Comparison of ENCODE assay signal across 1 cellular context in the genomic region with DNA sequence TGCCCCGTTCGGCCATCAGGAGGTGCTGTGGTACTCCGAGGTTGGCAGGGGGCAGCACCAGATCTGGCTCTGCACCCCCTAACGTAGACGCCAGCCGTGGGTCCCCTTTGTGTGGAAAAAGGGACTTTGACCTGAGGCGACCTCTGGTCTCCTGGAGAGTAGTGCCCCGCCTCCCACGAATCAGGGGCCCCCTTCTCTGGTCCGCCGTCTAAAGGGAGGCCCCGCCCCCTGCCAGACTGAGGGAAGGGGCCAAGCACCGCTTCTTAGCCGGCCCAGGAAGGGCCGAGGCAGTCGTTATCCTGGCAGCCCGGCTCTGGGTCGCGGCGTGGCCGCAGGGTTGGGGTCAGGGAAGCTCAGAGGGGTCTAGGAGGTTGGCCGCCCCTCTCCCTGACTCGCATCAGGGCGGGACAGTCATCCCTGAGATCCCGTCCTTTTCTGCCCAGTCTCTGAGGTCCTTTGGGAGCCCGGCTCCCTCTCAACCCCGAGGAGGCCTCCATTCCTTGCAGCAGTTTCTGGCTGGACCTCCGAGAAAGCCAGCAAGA.
TF ChIP-seq lines count a peak whose summit lies in the region.

No MANE protein-coding gene starts in this region.

TF ChIP-seq in HepG2, 621 proteins besides CTCF, POLR2A, EP300 and RAD21 (continued from another document and continues in another):
- TF ChIP-seq, protein P1, sequence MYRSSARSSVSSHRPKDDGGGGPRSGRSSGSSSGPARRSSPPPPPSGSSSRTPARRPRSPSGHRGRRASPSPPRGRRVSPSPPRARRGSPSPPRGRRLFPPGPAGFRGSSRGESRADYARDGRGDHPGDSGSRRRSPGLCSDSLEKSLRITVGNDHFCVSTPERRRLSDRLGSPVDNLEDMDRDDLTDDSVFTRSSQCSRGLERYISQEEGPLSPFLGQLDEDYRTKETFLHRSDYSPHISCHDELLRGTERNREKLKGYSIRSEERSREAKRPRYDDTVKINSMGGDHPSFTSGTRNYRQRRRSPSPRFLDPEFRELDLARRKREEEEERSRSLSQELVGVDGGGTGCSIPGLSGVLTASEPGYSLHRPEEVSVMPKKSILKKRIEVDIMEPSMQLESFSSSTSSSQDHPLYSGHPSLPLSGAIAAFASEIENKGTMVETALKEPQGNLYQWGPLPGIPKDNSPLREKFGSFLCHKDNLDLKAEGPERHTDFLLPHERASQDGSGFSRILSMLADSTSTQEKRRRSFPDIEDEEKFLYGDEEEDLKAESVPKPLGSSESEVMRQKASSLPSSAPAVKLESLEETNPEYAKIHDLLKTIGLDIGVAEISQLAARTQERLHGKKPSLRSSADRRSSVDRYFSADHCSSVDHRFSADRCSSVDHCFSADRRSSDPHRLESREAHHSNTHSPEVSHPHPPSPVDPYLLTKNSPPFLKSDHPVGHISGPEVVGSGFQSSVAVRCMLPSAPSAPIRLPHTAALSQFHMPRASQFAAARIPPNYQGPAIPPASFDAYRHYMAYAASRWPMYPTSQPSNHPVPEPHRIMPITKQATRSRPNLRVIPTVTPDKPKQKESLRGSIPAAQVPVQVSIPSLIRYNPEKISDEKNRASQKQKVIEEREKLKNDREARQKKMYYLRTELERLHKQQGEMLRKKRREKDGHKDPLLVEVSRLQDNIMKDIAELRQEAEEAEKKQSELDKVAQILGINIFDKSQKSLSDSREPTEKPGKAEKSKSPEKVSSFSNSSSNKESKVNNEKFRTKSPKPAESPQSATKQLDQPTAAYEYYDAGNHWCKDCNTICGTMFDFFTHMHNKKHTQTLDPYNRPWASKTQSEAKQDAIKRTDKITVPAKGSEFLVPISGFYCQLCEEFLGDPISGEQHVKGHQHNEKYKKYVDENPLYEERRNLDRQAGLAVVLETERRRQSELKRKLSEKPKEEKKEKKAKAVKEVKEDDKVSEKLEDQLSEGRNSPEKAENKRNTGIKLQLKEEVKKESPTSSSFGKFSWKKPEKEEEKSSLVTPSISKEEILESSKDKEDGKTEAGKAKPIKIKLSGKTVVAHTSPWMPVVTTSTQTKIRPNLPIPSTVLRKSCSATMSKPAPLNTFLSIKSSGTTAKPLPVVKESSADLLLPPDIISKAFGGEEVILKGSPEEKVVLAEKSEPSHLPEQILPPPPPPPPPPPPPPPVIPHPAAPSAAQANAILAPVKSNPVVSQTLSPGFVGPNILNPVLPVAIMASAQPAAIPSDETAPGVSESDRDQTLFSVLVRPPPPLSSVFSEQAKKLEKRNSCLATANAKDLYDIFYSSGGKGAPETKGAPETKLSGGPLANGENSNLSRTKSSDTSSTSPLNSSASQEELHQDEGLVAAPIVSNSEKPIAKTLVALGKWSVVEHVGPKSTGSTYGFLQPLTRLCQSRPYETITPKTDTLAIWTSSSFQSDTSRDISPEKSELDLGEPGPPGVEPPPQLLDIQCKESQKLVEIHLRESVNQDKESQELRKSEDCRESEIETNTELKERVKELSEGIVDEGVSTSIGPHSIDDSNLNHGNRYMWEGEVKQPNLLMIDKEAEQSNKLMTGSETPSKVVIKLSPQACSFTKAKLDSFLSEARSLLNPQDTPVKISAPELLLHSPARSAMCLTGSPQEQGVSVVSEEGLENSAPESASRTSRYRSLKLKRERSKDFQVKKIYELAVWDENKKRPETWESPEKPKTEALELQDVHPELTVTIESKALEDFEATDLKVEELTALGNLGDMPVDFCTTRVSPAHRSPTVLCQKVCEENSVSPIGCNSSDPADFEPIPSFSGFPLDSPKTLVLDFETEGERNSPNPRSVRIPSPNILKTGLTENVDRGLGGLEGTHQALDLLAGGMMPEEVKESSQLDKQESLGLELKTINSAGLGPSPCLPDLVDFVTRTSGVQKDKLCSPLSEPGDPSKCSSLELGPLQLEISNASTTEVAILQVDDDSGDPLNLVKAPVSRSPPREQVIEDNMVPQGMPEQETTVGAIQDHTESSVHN (CRISPR knock-in tag; IDR thresholded peaks at IDR 0.05): no peak
- TF ChIP-seq DMAP1 (CRISPR knock-in tag; IDR thresholded peaks at IDR 0.05) (no peak), ZNF30 (CRISPR knock-in tag; IDR thresholded peaks at IDR 0.05) (no peak), YY1 (IDR thresholded peaks at IDR 0.05; ENCODE audit: insufficient read depth, insufficient replicate concordance, low read depth, low read length) (peak; percentile 26), ATF6 (CRISPR knock-in tag; conservative IDR thresholded peaks at IDR 0.05) (no peak), HNRNPLL (IDR thresholded peaks at IDR 0.05; ENCODE audit: low read depth, low read length, poor library complexity, severe bottlenecking) (peak; percentile 8), BRCA1 (CRISPR knock-in tag; IDR thresholded peaks at IDR 0.05) (no peak), ZNF616 (CRISPR knock-in tag; IDR thresholded peaks at IDR 0.05; ENCODE audit: low read depth) (no peak), KLF16 (CRISPR knock-in tag; IDR thresholded peaks at IDR 0.05) (peak in 1 of 2 experiments; percentile 11; a peak in 1 of 4 replicates), HHEX (CRISPR knock-in tag; IDR thresholded peaks at IDR 0.05) (no peak), ZNF563 (CRISPR knock-in tag; IDR thresholded peaks at IDR 0.05) (no peak), ZBTB7A (CRISPR knock-in tag; IDR thresholded peaks at IDR 0.05) (peak; percentile 61; the same call in 1 of the 2 replicates), CBFB (CRISPR knock-in tag; IDR thresholded peaks at IDR 0.05) (no peak; the same call in 1 of the 2 replicates), KMT2A (CRISPR knock-in tag; IDR thresholded peaks at IDR 0.05) (0 out of 2 replicates have a peak, but pooled peaks have one; percentile 28), ZHX2 (IDR thresholded peaks at IDR 0.05; ENCODE audit: low read depth) (no peak), ZHX2 (CRISPR knock-in tag; IDR thresholded peaks at IDR 0.05; ENCODE audit: borderline replicate concordance) (no peak), ATM (IDR thresholded peaks at IDR 0.05; ENCODE audit: borderline replicate concordance) (no peak), ZFYVE20 (CRISPR knock-in tag; IDR thresholded peaks at IDR 0.05; ENCODE audit: borderline replicate concordance, low read depth) (no peak), ZNF878 (CRISPR knock-in tag; IDR thresholded peaks at IDR 0.05) (no peak; the same call in 1 of the 2 replicates), HMG20A (CRISPR knock-in tag; IDR thresholded peaks at IDR 0.05; ENCODE audit: borderline replicate concordance) (no peak), SRSF9 (IDR thresholded peaks at IDR 0.05; ENCODE audit: borderline replicate concordance, insufficient read depth, low read depth, low read length, poor library complexity, severe bottlenecking) (no peak), GPN1 (CRISPR knock-in tag; IDR thresholded peaks at IDR 0.05; ENCODE audit: borderline replicate concordance) (no peak), KDM4B (CRISPR knock-in tag; IDR thresholded peaks at IDR 0.05) (0 out of 2 replicates have a peak, but pooled peaks have one; percentile 12), HIVEP1 (CRISPR knock-in tag; IDR thresholded peaks at IDR 0.05) (peak; percentile 24; the same call in 1 of the 2 replicates), ZNF577 (CRISPR knock-in tag; IDR thresholded peaks at IDR 0.05; ENCODE audit: borderline replicate concordance, low read depth) (no peak), ZNF513 (CRISPR knock-in tag; conservative IDR thresholded peaks at IDR 0.05) (no peak), KAT2B (IDR thresholded peaks at IDR 0.05; ENCODE audit: borderline replicate concordance, low read depth, low read length) (no peak), RARA (CRISPR knock-in tag; IDR thresholded peaks at IDR 0.05) (peak; percentile 47), FOXO1 (CRISPR knock-in tag; IDR thresholded peaks at IDR 0.05) (no peak), ETV5 (CRISPR knock-in tag; IDR thresholded peaks at IDR 0.05; ENCODE audit: borderline replicate concordance) (0 out of 2 replicates have a peak, but pooled peaks have one; percentile 3), BCL6 (CRISPR knock-in tag; IDR thresholded peaks at IDR 0.05) (peak; percentile 49; the same call in 1 of the 2 replicates), ISL2 (CRISPR knock-in tag; IDR thresholded peaks at IDR 0.05) (peak; percentile 62)
- TF ChIP-seq, protein P2, sequence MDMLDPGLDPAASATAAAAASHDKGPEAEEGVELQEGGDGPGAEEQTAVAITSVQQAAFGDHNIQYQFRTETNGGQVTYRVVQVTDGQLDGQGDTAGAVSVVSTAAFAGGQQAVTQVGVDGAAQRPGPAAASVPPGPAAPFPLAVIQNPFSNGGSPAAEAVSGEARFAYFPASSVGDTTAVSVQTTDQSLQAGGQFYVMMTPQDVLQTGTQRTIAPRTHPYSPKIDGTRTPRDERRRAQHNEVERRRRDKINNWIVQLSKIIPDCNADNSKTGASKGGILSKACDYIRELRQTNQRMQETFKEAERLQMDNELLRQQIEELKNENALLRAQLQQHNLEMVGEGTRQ (IDR thresholded peaks at IDR 0.05; ENCODE audit: low read depth, low read length): no peak
- TF ChIP-seq, protein P2 (CRISPR knock-in tag; IDR thresholded peaks at IDR 0.05; ENCODE audit: borderline replicate concordance): no peak
- TF ChIP-seq, protein P3, sequence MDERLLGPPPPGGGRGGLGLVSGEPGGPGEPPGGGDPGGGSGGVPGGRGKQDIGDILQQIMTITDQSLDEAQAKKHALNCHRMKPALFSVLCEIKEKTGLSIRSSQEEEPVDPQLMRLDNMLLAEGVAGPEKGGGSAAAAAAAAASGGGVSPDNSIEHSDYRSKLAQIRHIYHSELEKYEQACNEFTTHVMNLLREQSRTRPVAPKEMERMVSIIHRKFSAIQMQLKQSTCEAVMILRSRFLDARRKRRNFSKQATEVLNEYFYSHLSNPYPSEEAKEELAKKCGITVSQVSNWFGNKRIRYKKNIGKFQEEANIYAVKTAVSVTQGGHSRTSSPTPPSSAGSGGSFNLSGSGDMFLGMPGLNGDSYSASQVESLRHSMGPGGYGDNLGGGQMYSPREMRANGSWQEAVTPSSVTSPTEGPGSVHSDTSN (CRISPR knock-in tag; IDR thresholded peaks at IDR 0.05): no peak
